In genomic region chr11:133354069-133354468, GRCh38 we compare ENCODE assay signal across 2 cellular contexts.
TF ChIP-seq lines count a peak whose summit lies in the region.

No MANE protein-coding gene starts in this region.

TF ChIP-seq in HepG2, 621 proteins besides CTCF, POLR2A, EP300 and RAD21:
- no peak for TF ChIP-seq ZBTB20 (CRISPR knock-in tag; IDR thresholded peaks at IDR 0.05; ENCODE audit: borderline replicate concordance, low read depth)
- TF ChIP-seq, protein P1, sequence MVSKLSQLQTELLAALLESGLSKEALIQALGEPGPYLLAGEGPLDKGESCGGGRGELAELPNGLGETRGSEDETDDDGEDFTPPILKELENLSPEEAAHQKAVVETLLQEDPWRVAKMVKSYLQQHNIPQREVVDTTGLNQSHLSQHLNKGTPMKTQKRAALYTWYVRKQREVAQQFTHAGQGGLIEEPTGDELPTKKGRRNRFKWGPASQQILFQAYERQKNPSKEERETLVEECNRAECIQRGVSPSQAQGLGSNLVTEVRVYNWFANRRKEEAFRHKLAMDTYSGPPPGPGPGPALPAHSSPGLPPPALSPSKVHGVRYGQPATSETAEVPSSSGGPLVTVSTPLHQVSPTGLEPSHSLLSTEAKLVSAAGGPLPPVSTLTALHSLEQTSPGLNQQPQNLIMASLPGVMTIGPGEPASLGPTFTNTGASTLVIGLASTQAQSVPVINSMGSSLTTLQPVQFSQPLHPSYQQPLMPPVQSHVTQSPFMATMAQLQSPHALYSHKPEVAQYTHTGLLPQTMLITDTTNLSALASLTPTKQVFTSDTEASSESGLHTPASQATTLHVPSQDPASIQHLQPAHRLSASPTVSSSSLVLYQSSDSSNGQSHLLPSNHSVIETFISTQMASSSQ (IDR thresholded peaks at IDR 0.05; ENCODE audit: low read depth) = no peak
- TF ChIP-seq, protein P1 (CRISPR knock-in tag; IDR thresholded peaks at IDR 0.05; ENCODE audit: borderline replicate concordance) = no peak
- peak; percentile 60; the same call in 1 of the 2 replicates for TF ChIP-seq CREB1 (IDR thresholded peaks at IDR 0.05)
- no peak for TF ChIP-seq CREB1 (CRISPR knock-in tag; IDR thresholded peaks at IDR 0.05)
- TF ChIP-seq SNAPC2 (CRISPR knock-in tag; IDR thresholded peaks at IDR 0.05) = no peak
- no peak for TF ChIP-seq ZNF317 (CRISPR knock-in tag; IDR thresholded peaks at IDR 0.05)
- TF ChIP-seq PLRG1 (conservative IDR thresholded peaks at IDR 0.05) = no peak

TF ChIP-seq in endothelial cell of umbilical vein, 7 proteins besides CTCF, POLR2A, EP300 and RAD21:
- TF ChIP-seq JUN (IDR thresholded peaks at IDR 0.05; ENCODE audit: borderline replicate concordance, insufficient read depth, insufficient read length, low read depth) (no peak), FOS (IDR thresholded peaks at IDR 0.05; ENCODE audit: borderline replicate concordance, insufficient read depth, low read length) (no peak), EZH2 (IDR thresholded peaks at IDR 0.05; ENCODE audit: borderline replicate concordance, low read depth, low read length, severe bottlenecking) (no peak), POLR2AphosphoS5 (IDR thresholded peaks at IDR 0.05; ENCODE audit: insufficient read depth, low read depth, low read length) (no peak), GATA2 (IDR thresholded peaks at IDR 0.05; ENCODE audit: insufficient read depth, insufficient read length, low read depth, low read length) (no peak), MAX (IDR thresholded peaks at IDR 0.05; ENCODE audit: insufficient read depth, insufficient read length) (no peak), MYC (IDR thresholded peaks at IDR 0.05; ENCODE audit: low read depth, low read length) (no peak)
